19 cellular contexts compared by ENCODE assay signal in the genomic region with DNA sequence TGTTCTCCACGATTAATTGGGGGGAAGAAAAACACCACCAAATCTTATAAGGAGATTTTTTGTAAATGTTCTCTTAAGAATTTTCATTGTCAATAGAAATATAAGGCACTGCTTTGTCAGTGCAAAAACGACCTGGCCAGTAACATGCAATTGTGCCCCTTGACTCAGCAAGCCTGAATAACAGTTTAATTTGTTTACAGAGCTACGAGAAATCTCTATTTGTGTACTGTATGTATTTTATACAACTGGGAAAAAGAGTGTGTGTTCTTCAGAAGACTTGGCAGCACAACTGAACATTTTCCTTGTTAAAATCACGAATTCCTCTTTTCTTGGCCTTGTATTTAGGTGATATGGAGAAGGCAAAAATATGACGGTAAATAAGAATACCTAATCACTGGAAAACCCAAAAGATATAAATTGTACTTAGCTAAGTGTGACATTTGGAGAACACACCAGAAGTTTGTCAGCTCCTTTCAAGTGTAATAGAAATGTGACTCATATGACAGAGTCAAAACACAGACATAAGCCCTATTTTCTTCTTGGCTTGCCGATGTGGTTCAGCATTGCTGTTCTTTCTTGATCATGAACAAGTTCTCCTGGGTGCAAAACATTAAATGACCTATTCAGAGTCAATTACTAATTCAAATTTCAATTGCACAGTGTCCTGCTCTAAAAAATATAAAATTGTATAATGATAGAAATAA.
DNase-seq lines count a peak whose midpoint lies in the region; ATAC-seq and TF ChIP-seq lines count a peak whose summit lies in the region.
"Had no signal": no experiment of that assay in that cellular context is flagged by ENCODE, and none has a peak within 500 bp of the region (broad histone marks: within the 10 kb centered on the region; RNA-seq: fewer than 3 reads in every experiment).

No MANE protein-coding gene starts in this region.

- no peak for ATAC-seq in naive thymus-derived CD8-positive, alpha-beta T cell
- no peak for ATAC-seq in activated CD8-positive, alpha-beta T cell treated with anti-CD3 and anti-CD28 coated beads, Interleukin-2, amount 10 ng/mL, durations not matched to agents 7 days and 5 days

- CTCF ChIA-PET in activated CD8-positive, alpha-beta T cell treated with anti-CD3 and anti-CD28 coated beads, Interleukin-2, amount 10 ng/mL, durations not matched to agents 7 days and 5 days (lab: Charles Lee) = no interaction called here

- H3K27ac Mint-ChIP-seq in nephron = peak overlapping the region in 2 of 3 experiments; percentile 41 to 79
- no peak overlapping the region for H3K27ac Mint-ChIP-seq in naive thymus-derived CD8-positive, alpha-beta T cell
- no peak overlapping the region for H3K27ac Mint-ChIP-seq in activated CD8-positive, alpha-beta T cell treated with anti-CD3 and anti-CD28 coated beads, Interleukin-2, amount 10 ng/mL, durations not matched to agents 7 days and 5 days
- H3K27ac Mint-ChIP-seq: CD4-positive, alpha-beta memory T cell; T-helper 1 cell treated with Interleukin-12 subunit alpha and Interleukin-12 subunit beta and Interleukin-4 antibody, amounts not matched to agents 30 μg/mL and 1 μg/mL, for 36 hours had no signal

- H3K4me3 Mint-ChIP-seq in nephron = no peak overlapping the region
- no peak overlapping the region for H3K4me3 Mint-ChIP-seq in naive thymus-derived CD8-positive, alpha-beta T cell
- H3K4me3 Mint-ChIP-seq in activated CD8-positive, alpha-beta T cell treated with anti-CD3 and anti-CD28 coated beads, Interleukin-2, amount 10 ng/mL, durations not matched to agents 7 days and 5 days = no peak overlapping the region
- H3K4me3 Mint-ChIP-seq: CD4-positive, alpha-beta memory T cell; T-helper 1 cell treated with Interleukin-12 subunit alpha and Interleukin-12 subunit beta and Interleukin-4 antibody, amounts not matched to agents 30 μg/mL and 1 μg/mL, for 36 hours had no signal

- no peak for TF ChIP-seq CTCF in nephron (IDR thresholded peaks at IDR 0.05; ENCODE audit: unreplicated experiment in 3 of 3)

- POLR2A ChIA-PET in naive thymus-derived CD8-positive, alpha-beta T cell (lab: Charles Lee) = no interaction called here
- POLR2A ChIA-PET in activated CD8-positive, alpha-beta T cell treated with anti-CD3 and anti-CD28 coated beads, Interleukin-2, amount 10 ng/mL, durations not matched to agents 7 days and 5 days (lab: Charles Lee) = no interaction called here

- no peaks in the 10 kb centered on the region for H3K9me3 Mint-ChIP-seq in nephron
- H3K9me3 Mint-ChIP-seq in naive thymus-derived CD8-positive, alpha-beta T cell = peaks cover 0 to 12% (median 0%) of the 10 kb centered on the region in 9 donors
- H3K9me3 Mint-ChIP-seq in activated CD8-positive, alpha-beta T cell treated with anti-CD3 and anti-CD28 coated beads, Interleukin-2, amount 10 ng/mL, durations not matched to agents 7 days and 5 days (ENCODE audit: insufficient read depth) = peaks cover 4% of the 10 kb centered on the region
- H3K9me3 Mint-ChIP-seq: T-helper 1 cell treated with Interleukin-12 subunit alpha and Interleukin-12 subunit beta and Interleukin-4 antibody, amounts not matched to agents 30 μg/mL and 1 μg/mL, for 36 hours had no signal

- peak; percentile 9 for DNase-seq in GM03348 (ENCODE audit: low spot score)
- DNase-seq in NCI-H446 (lab: John Stamatoyannopoulos, UW) = peak; percentile 27 to 38
- peak; percentile 28 for DNase-seq in astrocyte of the hippocampus (ENCODE audit: low read depth, low spot score)
- no peak for DNase-seq in activated CD4-positive, alpha-beta T cell treated with anti-CD3 and anti-CD28 coated beads, Interleukin-2, amount 50 U/mL, for 1 hour
- no peak for DNase-seq in naive thymus-derived CD8-positive, alpha-beta T cell
- DNase-seq in activated CD8-positive, alpha-beta T cell treated with anti-CD3 and anti-CD28 coated beads, Interleukin-2, amount 10 ng/mL, durations not matched to agents 7 days and 5 days = no peak
- DNase-seq: ACHN; BE2C; CD4-positive, alpha-beta memory T cell; GDM1; GOT3; Kasumi-1; MV-4-11; NCI-H187 treated with DMSO at 0.1 percent for 48 hours; NCI-H2171; NCI-H510A; SHP77 treated with DMSO at 0.1 percent for 48 hours had no signal

- peaks cover 21% of the 10 kb centered on the region for H3K4me1 Mint-ChIP-seq in nephron
- H3K4me1 Mint-ChIP-seq in naive thymus-derived CD8-positive, alpha-beta T cell = no peaks in the 10 kb centered on the region
- H3K4me1 Mint-ChIP-seq in activated CD8-positive, alpha-beta T cell treated with anti-CD3 and anti-CD28 coated beads, Interleukin-2, amount 10 ng/mL, durations not matched to agents 7 days and 5 days (ENCODE audit: low read depth) = no peaks in the 10 kb centered on the region
- H3K4me1 Mint-ChIP-seq: CD4-positive, alpha-beta memory T cell had no signal

- no peaks in the 10 kb centered on the region for H3K27me3 Mint-ChIP-seq in nephron (ENCODE audit: low read depth)
- H3K27me3 Mint-ChIP-seq in naive thymus-derived CD8-positive, alpha-beta T cell = no peaks in the 10 kb centered on the region
- no peaks in the 10 kb centered on the region for H3K27me3 Mint-ChIP-seq in activated CD8-positive, alpha-beta T cell treated with anti-CD3 and anti-CD28 coated beads, Interleukin-2, amount 10 ng/mL, durations not matched to agents 7 days and 5 days (ENCODE audit: low read depth)
- H3K27me3 Mint-ChIP-seq: CD4-positive, alpha-beta memory T cell had no signal

- no peaks in the 10 kb centered on the region for H3K36me3 Mint-ChIP-seq in nephron (ENCODE audit: low read depth)
- H3K36me3 Mint-ChIP-seq in naive thymus-derived CD8-positive, alpha-beta T cell = no peaks in the 10 kb centered on the region
- H3K36me3 Mint-ChIP-seq in activated CD8-positive, alpha-beta T cell treated with anti-CD3 and anti-CD28 coated beads, Interleukin-2, amount 10 ng/mL, durations not matched to agents 7 days and 5 days (ENCODE audit: low read depth) = no peaks in the 10 kb centered on the region
- H3K36me3 Mint-ChIP-seq: CD4-positive, alpha-beta memory T cell had no signal

Comparison
In these comparisons a context has a peak if more than half of its experiments do, and no peak if none do; other contexts are left out.
1. DNase-seq: peak in GM03348 (single experiment), NCI-H446 (2 of 2) and astrocyte of the hippocampus (single experiment); none in activated CD4-positive, alpha-beta T cell treated with anti-CD3 and anti-CD28 coated beads, Interleukin-2, amount 50 U/mL, for 1 hour (single experiment), naive thymus-derived CD8-positive, alpha-beta T cell (0 of 10) and activated CD8-positive, alpha-beta T cell treated with anti-CD3 and anti-CD28 coated beads, Interleukin-2, amount 10 ng/mL, durations not matched to agents 7 days and 5 days (single experiment).
2. H3K27ac Mint-ChIP-seq: peak in nephron (2 of 3); none in naive thymus-derived CD8-positive, alpha-beta T cell (0 of 10) and activated CD8-positive, alpha-beta T cell treated with anti-CD3 and anti-CD28 coated beads, Interleukin-2, amount 10 ng/mL, durations not matched to agents 7 days and 5 days (single experiment).